Comparison of ENCODE assay signal across 18 cellular contexts in the genomic region with DNA sequence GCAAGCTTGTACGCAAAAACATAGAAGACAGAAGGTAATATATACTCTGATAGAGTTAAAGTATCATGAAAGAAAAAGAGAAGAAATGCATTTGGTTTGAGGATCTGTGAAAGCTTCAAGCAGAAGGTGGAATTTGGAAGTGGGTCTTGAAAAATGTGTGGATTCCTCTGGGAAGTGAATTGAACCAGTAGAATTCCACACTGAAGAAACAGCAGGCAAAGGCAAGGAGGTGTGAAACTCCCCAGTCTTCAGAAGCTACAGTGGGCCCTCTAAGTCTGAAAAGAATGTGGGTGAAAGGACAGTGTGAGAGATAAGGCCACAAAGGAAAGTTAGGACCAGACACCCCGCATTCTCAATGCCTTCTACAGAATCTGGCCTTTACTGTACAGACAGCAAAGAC. TPM values are rescaled to one million over a fixed set of nuclear protein-coding genes. Genes with fewer than 3 reads are reported as not detected.
DNase-seq lines count a peak whose midpoint lies in the region; TF ChIP-seq lines count a peak whose summit lies in the region.
"Had no signal": no experiment of that assay in that cellular context is flagged by ENCODE, and none has a peak within 500 bp of the region (broad histone marks: within the 10 kb centered on the region; RNA-seq: fewer than 3 reads in every experiment).

No MANE protein-coding gene starts in this region.

- H2BK120ac ChIP-seq in mesendoderm (ENCODE audit: low read depth, low read length) = no peak overlapping the region

- DNase-seq in EH (ENCODE audit: low read depth) (peak; percentile 44), ascending aorta (ENCODE audit: low spot score in 2 of 2) (no peak), mesendoderm (peak; percentile 91), thyroid gland (no peak), testis (no peak), foreskin fibroblast (no peak), Kasumi-1 (lab: John Stamatoyannopoulos, UW) (no peak)
- DNase-seq: BE2C, H7, HFFc6, KBM-7, NCI-H1092 treated with DMSO at 0.1 percent for 48 hours, NCI-H1436 treated with DMSO at 0.1 percent for 48 hours, NCI-H1930, NCI-H2227 treated with DMSO at 0.1 percent for 48 hours, NCI-H524, NCI-H82 had no signal

- H3K23ac ChIP-seq in mesendoderm (ENCODE audit: low read length) = no peak overlapping the region

- no peaks in the 10 kb centered on the region for H3K79me1 ChIP-seq in mesendoderm (ENCODE audit: low read length)

- H4K5ac ChIP-seq in mesendoderm (ENCODE audit: low read length) = no peak overlapping the region

- no peak overlapping the region for H3K56ac ChIP-seq in mesendoderm (ENCODE audit: low read length)

- H3K9me3 ChIP-seq in ascending aorta (no peaks in the 10 kb centered on the region), thyroid gland (no peaks in the 10 kb centered on the region), testis (no peaks in the 10 kb centered on the region)
- H3K9me3 ChIP-seq: A549, BE2C had no signal

- TF ChIP-seq CTCF in ascending aorta (IDR thresholded peaks at IDR 0.05) = no peak
- no peak for TF ChIP-seq CTCF in thyroid gland (IDR thresholded peaks at IDR 0.05)
- TF ChIP-seq CTCF in testis (IDR thresholded peaks at IDR 0.05) = no peak
- no peak for TF ChIP-seq CTCF in foreskin fibroblast (IDR thresholded peaks at IDR 0.05; ENCODE audit: low read depth, low read length)

- TF ChIP-seq POLR2A in thyroid gland (IDR thresholded peaks at IDR 0.05) (no peak), testis (IDR thresholded peaks at IDR 0.05) (no peak)

- H3K27ac ChIP-seq in ascending aorta (peak overlapping the region; percentile 53 to 55), mesendoderm (ENCODE audit: low read depth, low read length) (no peak overlapping the region), thyroid gland (peak overlapping the region in 2 of 3 donors; percentile 24 to 29), testis (no peak overlapping the region)
- H3K27ac ChIP-seq: A549 had no signal

- intact Hi-C loops in ascending aorta (cut with DNase I) = no loop called here
- intact Hi-C loops in thyroid gland (cut with DNase I) = no loop called here
- intact Hi-C loops in testis (cut with DNase I; ENCODE audit: low total_unique reads) = no loop called here

- H3K18ac ChIP-seq in mesendoderm (ENCODE audit: low read length) = no peak overlapping the region

- H2AK5ac ChIP-seq in mesendoderm (ENCODE audit: low read length) = no peak overlapping the region

- no peaks in the 10 kb centered on the region for H3K27me3 ChIP-seq in ascending aorta
- no peaks in the 10 kb centered on the region for H3K27me3 ChIP-seq in mesendoderm (ENCODE audit: insufficient read depth, low read length, poor library complexity)
- no peaks in the 10 kb centered on the region for H3K27me3 ChIP-seq in thyroid gland
- H3K27me3 ChIP-seq in testis = no peaks in the 10 kb centered on the region
- H3K27me3 ChIP-seq: BE2C had no signal

- no peaks in the 10 kb centered on the region for H3K79me2 ChIP-seq in mesendoderm (ENCODE audit: control insufficient read depth, insufficient read depth, low read length)

- no peak overlapping the region for H3K4me2 ChIP-seq in mesendoderm (ENCODE audit: low read length)
- H3K4me2 ChIP-seq: A549 had no signal

- WGBS in mesendoderm (ENCODE audit: extremely low coverage, insufficient coverage, low lambda C conversion rate) = no CpG with 5 or more reads among the region's 2 CpGs
- WGBS in thyroid gland, 2 donors = 60 to 84% methylated on average over 2 of the region's 2 CpGs
- WGBS in testis, 2 donors = 64 to 92% methylated on average over 2 of the region's 2 CpGs

- no peak overlapping the region for H3K4ac ChIP-seq in mesendoderm (ENCODE audit: low read depth, low read length)

- H2BK5ac ChIP-seq in mesendoderm (ENCODE audit: low read length) = no peak overlapping the region

- H3K4me3 ChIP-seq in ascending aorta (no peak overlapping the region), mesendoderm (ENCODE audit: low read length) (no peak overlapping the region), thyroid gland (replicated peaks in 1 of 3) (no peak overlapping the region), testis (no peak overlapping the region), foreskin fibroblast (ENCODE audit: low read depth in 1 of 2, low read length in 2 of 2) (no peak overlapping the region)
- H3K4me3 ChIP-seq: A549 had no signal

- H3K36me3 ChIP-seq in ascending aorta (no peaks in the 10 kb centered on the region), mesendoderm (ENCODE audit: control insufficient read depth, insufficient read depth, low read length) (no peaks in the 10 kb centered on the region), thyroid gland (no peaks in the 10 kb centered on the region), testis (ENCODE audit: low read depth, missing control alignments) (no peaks in the 10 kb centered on the region)
- H3K36me3 ChIP-seq: BE2C had no signal

- no peak overlapping the region for H4K8ac ChIP-seq in mesendoderm (ENCODE audit: low read depth, low read length)

- H3K4me1 ChIP-seq in ascending aorta (peaks cover 0 to 29% of the 10 kb centered on the region in 2 donors), mesendoderm (ENCODE audit: control insufficient read depth, low read depth, low read length) (peaks cover 1% of the 10 kb centered on the region), thyroid gland (peaks cover 19% of the 10 kb centered on the region in 2 donors), testis (no peaks in the 10 kb centered on the region)
- H3K4me1 ChIP-seq: A549, BE2C had no signal

- H3K9ac ChIP-seq in mesendoderm (ENCODE audit: low read length) = no peak overlapping the region

- no peak overlapping the region for H2BK15ac ChIP-seq in mesendoderm (replicated peaks; ENCODE audit: low read depth)

RNA-seq across cellular contexts. Expression of a gene that starts 25.6 kb away (rescaled TPM):
- total RNA-seq in ascending aorta = 13.3 TPM
- 7.7 TPM for polyA plus RNA-seq in mesendoderm (2013, experiment 1 of 2)
- 7.3 TPM for polyA plus RNA-seq in mesendoderm (2013, experiment 2 of 2)
- 10 to 100 TPM; 41.8 to 90.8 (median 76.9) TPM for total RNA-seq in thyroid gland
- 10 to 100 TPM; 14.5 to 17.3 TPM for total RNA-seq in testis
- 5.4 TPM for polyA plus RNA-seq in testis (ENCODE audit: insufficient read depth, low read depth, low replicate concordance)

Comparison
In these comparisons a context has a peak if more than half of its experiments do, and no peak if none do; other contexts are left out.
1. DNase-seq: peak in EH (single experiment) and mesendoderm (single experiment); none in ascending aorta (0 of 2), thyroid gland (0 of 2), testis (single experiment), foreskin fibroblast (0 of 2) and Kasumi-1 (0 of 2).
2. H3K27ac ChIP-seq: peak in ascending aorta (2 of 2) and thyroid gland (2 of 3); none in mesendoderm (single experiment) and testis (0 of 2).